19 cellular contexts compared by ENCODE assay signal in the genomic region with DNA sequence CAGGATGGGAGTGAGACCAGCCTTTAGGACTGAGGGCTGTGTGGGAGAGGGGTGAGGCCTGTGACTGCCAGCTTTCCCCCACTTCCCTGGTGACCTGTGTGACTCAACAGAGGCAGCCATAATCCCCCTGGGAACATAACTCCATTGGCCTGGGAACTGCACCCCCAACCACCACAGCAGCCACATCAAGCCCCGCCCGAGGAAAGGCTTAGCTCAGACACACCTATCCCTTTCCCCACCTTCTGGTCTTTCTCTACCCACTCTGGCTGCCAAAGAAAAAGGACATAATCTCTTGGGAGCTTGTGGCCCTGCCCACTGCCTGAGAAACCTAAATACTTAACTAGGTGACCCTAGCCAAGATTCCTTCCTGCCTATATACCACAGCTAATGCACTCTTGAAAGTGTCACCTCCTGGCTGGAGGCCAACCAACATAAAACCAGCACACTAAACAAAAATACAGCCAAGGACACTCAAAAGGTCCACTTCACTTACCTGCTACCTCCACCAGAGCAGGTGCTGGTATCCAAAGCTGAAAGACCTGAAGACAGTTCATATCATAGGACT.
"Had no signal": no experiment of that assay in that cellular context is flagged by ENCODE, and none has a peak within 500 bp of the region (broad histone marks: within the 10 kb centered on the region; RNA-seq: fewer than 3 reads in every experiment).

No MANE protein-coding gene starts in this region.

- H3K4me1 ChIP-seq: right atrium auricular region, vagina had no signal

- H3K36me3 Mint-ChIP-seq: activated naive CD8-positive, alpha-beta T cell; immature natural killer cell; memory B cell had no signal

- H3K4me1 Mint-ChIP-seq: activated CD4-positive, alpha-beta T cell treated with anti-CD3 and anti-CD28 coated beads for 36 hours; immature natural killer cell; memory B cell; neural crest cell had no signal

- H3K4me3 Mint-ChIP-seq: activated CD4-positive, alpha-beta T cell treated with anti-CD3 and anti-CD28 coated beads for 36 hours; activated naive CD8-positive, alpha-beta T cell; activated T-helper 1 cell treated with anti-CD3 and anti-CD28 coated beads, Interleukin-12 subunit alpha, Interleukin-12 subunit beta, Interleukin-2, Interleukin-4 antibody, amounts not matched to agents 30 ng/mL and 10 ng/mL and 1 ng/mL, durations not matched to agents 14 hours and 24 hours and 36 hours; dendritic cell treated with granulocyte-macrophage colony-stimulating factor and Interleukin-4, amounts not matched to agents 40 ng/mL and 50 ng/mL, for 4 days; immature natural killer cell; memory B cell; neural crest cell; stimulated activated naive CD8-positive, alpha-beta T cell treated with anti-CD3 and anti-CD28 coated beads, Interleukin-15, Interleukin-2, amounts not matched to agents 100 ng/mL and 50 ng/mL, for 24 hours had no signal

- H3K4me3 ChIP-seq: cardiac muscle cell, right atrium auricular region, vagina had no signal

- H3K36me3 ChIP-seq: cardiac muscle cell, right atrium auricular region, vagina had no signal

- ATAC-seq: activated CD4-positive, alpha-beta T cell treated with anti-CD3 and anti-CD28 coated beads for 36 hours; left ventricle myocardium superior had no signal

- H3K27me3 ChIP-seq: cardiac muscle cell, right atrium auricular region, vagina had no signal

- H3K27ac Mint-ChIP-seq: activated CD4-positive, alpha-beta T cell treated with anti-CD3 and anti-CD28 coated beads for 36 hours; activated naive CD8-positive, alpha-beta T cell; activated T-helper 1 cell treated with anti-CD3 and anti-CD28 coated beads, Interleukin-12 subunit alpha, Interleukin-12 subunit beta, Interleukin-2, Interleukin-4 antibody, amounts not matched to agents 30 ng/mL and 10 ng/mL and 1 ng/mL, durations not matched to agents 14 hours and 24 hours and 36 hours; dendritic cell treated with granulocyte-macrophage colony-stimulating factor and Interleukin-4, amounts not matched to agents 40 ng/mL and 50 ng/mL, for 4 days; immature natural killer cell; memory B cell; progenitor cell of endocrine pancreas; stimulated activated naive CD8-positive, alpha-beta T cell treated with anti-CD3 and anti-CD28 coated beads, Interleukin-15, Interleukin-2, amounts not matched to agents 100 ng/mL and 50 ng/mL, for 24 hours had no signal

- DNase-seq: activated CD4-positive, alpha-beta T cell treated with anti-CD3 and anti-CD28 coated beads for 36 hours; activated CD4-positive, alpha-beta T cell treated with anti-CD3 and anti-CD28 coated beads, Interleukin-2, amount 50 U/mL, for 48 hours; activated gamma-delta T cell treated with Interleukin-2 at 50 U/mL for 16 hours; amniotic stem cell; effector memory CD4-positive, alpha-beta T cell; immature natural killer cell; left ventricle myocardium superior; stimulated activated CD4-positive, alpha-beta T cell treated with anti-CD3 and anti-CD28 coated beads, Interleukin-2, amount 100 ng/mL, for 24 hours; trophoblast cell had no signal

- H3K27ac ChIP-seq: cardiac muscle cell, right atrium auricular region, vagina had no signal

- H3K9me3 ChIP-seq: vagina had no signal
